Comparison of ENCODE assay signal across 8 cellular contexts in genomic region chr11:66970808-66971442, GRCh38. TPM values are rescaled to one million over a fixed set of nuclear protein-coding genes. Genes with fewer than 3 reads are reported as not detected.
A peak's percentile ranks its signal among the peaks of the same experiment; 100 is the strongest.
DNase-seq lines count a peak whose midpoint lies in the region; FAIRE-seq and TF ChIP-seq lines count a peak whose summit lies in the region.

No MANE protein-coding gene starts in this region.

- FAIRE-seq in bronchial epithelial cell (lab: Jason Lieb, UNC): peak; percentile 95

- H3K27me3 ChIP-seq in BJ (ENCODE audit: control insufficient read depth, insufficient read depth, low read length): no peaks in the 10 kb centered on the region
- H3K27me3 ChIP-seq in bronchial epithelial cell (ENCODE audit: control insufficient read depth, insufficient read depth, low read length): no peaks in the 10 kb centered on the region

- POLR2A ChIA-PET in BJ (lab: Charles Lee): interaction anchor here (1.1 kb wide), 1 partner anchor 129 kb away, joined by 7 read pairs; no protein-coding TSS in a partner anchor

- CTCF ChIA-PET in BJ (lab: Yijun Ruan, JAX): interaction anchor here (1.1 to 1.5 kb wide), 2 partner anchors 38 to 51 kb away, joined by 3 read pairs; no protein-coding TSS in a partner anchor

- TF ChIP-seq CTCF in BJ (IDR thresholded peaks at IDR 0.05; ENCODE audit: insufficient read depth, low read depth, low read length) (no peak), bronchial epithelial cell (IDR thresholded peaks at IDR 0.05; ENCODE audit: insufficient read depth, low read length, severe bottlenecking) (no peak)

- H3K4me3 ChIP-seq in BJ (ENCODE audit: low read depth, low read length) (no peak overlapping the region), bronchial epithelial cell (ENCODE audit: low read depth, low read length) (no peak overlapping the region)

- DNase-seq in BJ (ENCODE audit: low read depth): peak; percentile 99
- DNase-seq in NCI-H226: peak; percentile 100
- peak; percentile 100 for DNase-seq in bronchial epithelial cell (ENCODE audit: low read depth)
- peak; percentile 47 for DNase-seq in mucosa of gallbladder (ENCODE audit: low spot score)
- no peak for DNase-seq in NCI-H82 (lab: John Stamatoyannopoulos, UW)
- DNase-seq in COLO668 (lab: John Stamatoyannopoulos, UW; ENCODE audit: unreplicated experiment): no peak
- DNase-seq in NCI-H2227 treated with DMSO at 0.1 percent for 48 hours (lab: John Stamatoyannopoulos, UW): no peak
- DNase-seq in activated CD8-positive, alpha-beta memory T cell treated with anti-CD3 and anti-CD28 coated beads, Interleukin-2, amount 50 U/mL, for 4 hours: no peak

- no peaks in the 10 kb centered on the region for H3K36me3 ChIP-seq in BJ (ENCODE audit: control insufficient read depth, insufficient read depth, low read length)
- H3K36me3 ChIP-seq in bronchial epithelial cell (ENCODE audit: control insufficient read depth, insufficient read depth, low read length): no peaks in the 10 kb centered on the region

RNA-seq across cellular contexts. Expression of gene C11orf86, which starts 4.2 kb away (rescaled TPM):
- polyA plus RNA-seq in BJ (2011; rRNA removed): 0.15 TPM in 1 of 2 replicates, not detected in the other
- not detected in 2 replicates for polyA minus RNA-seq in BJ (2011; rRNA and poly(A)+ RNA removed)
- total RNA-seq in bronchial epithelial cell (not detected in 2 replicates), mucosa of gallbladder (not detected)

RNA-seq across cellular contexts. Expression of gene PC, which starts 12.7 kb away (rescaled TPM):
- polyA plus RNA-seq in BJ (2011; rRNA removed): 6.4 and 14.3 TPM in 2 replicates
- polyA minus RNA-seq in BJ (2011; rRNA and poly(A)+ RNA removed): 11.7 and 14.8 TPM in 2 replicates
- total RNA-seq in bronchial epithelial cell (12.4 and 14.2 TPM in 2 replicates), mucosa of gallbladder (24.7 TPM)

RNA-seq across cellular contexts. Expression of gene SYT12, which starts 52.0 kb away (rescaled TPM):
- polyA plus RNA-seq in BJ (2011; rRNA removed): 0.13 TPM in 2 replicates
- 0.19 and 0.26 TPM in 2 replicates for polyA minus RNA-seq in BJ (2011; rRNA and poly(A)+ RNA removed)
- 2.0 and 2.9 TPM in 2 replicates for total RNA-seq in bronchial epithelial cell
- 0.58 TPM for total RNA-seq in mucosa of gallbladder

Comparison
In these comparisons a context has a peak if more than half of its experiments do, and no peak if none do; other contexts are left out.
1. DNase-seq: peak in BJ (single experiment), NCI-H226 (single experiment), bronchial epithelial cell (single experiment) and mucosa of gallbladder (single experiment); none in NCI-H82 (single experiment), COLO668 (single experiment), NCI-H2227 treated with DMSO at 0.1 percent for 48 hours (single experiment) and activated CD8-positive, alpha-beta memory T cell treated with anti-CD3 and anti-CD28 coated beads, Interleukin-2, amount 50 U/mL, for 4 hours (single experiment).